ENCODE assay signal across 11 cellular contexts in genomic region chr9:99192786-99193465, GRCh38. TPM values are rescaled to one million over a fixed set of nuclear protein-coding genes. Genes with fewer than 3 reads are reported as not detected.
DNase-seq lines count a peak whose midpoint lies in the region; ATAC-seq and TF ChIP-seq lines count a peak whose summit lies in the region.
"Had no signal": no experiment of that assay in that cellular context is flagged by ENCODE, and none has a peak within 500 bp of the region (broad histone marks: within the 10 kb centered on the region; RNA-seq: fewer than 3 reads in every experiment).

No MANE protein-coding gene starts in this region.

- WGBS in mesendoderm (ENCODE audit: extremely low coverage, insufficient coverage, low lambda C conversion rate): no CpG with 5 or more reads among the region's 5 CpGs
- 85 to 87% methylated on average over 5 of the region's 5 CpGs for WGBS in body of pancreas, 2 donors

- no peak overlapping the region for H4K8ac ChIP-seq in mesendoderm (ENCODE audit: low read depth, low read length)

- TF ChIP-seq CTCF in DOHH2 (IDR thresholded peaks at IDR 0.05; ENCODE audit: low read depth, low read length, poor library complexity, severe bottlenecking): peak; percentile 37
- TF ChIP-seq CTCF in body of pancreas (IDR thresholded peaks at IDR 0.05): no peak

- CTCF ChIA-PET in activated CD8-positive, alpha-beta T cell treated with anti-CD3 and anti-CD28 coated beads, Interleukin-2, amount 10 ng/mL, durations not matched to agents 7 days and 5 days (lab: Charles Lee): interaction anchor here (1.3 to 6.0 kb wide), 4 partner anchors 8 to 52 kb away, joined by 5 to 58 read pairs (median 6); no protein-coding TSS in a partner anchor

- no peaks in the 10 kb centered on the region for H3K9me3 Mint-ChIP-seq in activated CD8-positive, alpha-beta T cell treated with anti-CD3 and anti-CD28 coated beads, Interleukin-2, amount 10 ng/mL, durations not matched to agents 7 days and 5 days (ENCODE audit: insufficient read depth)

- peaks cover 28% of the 10 kb centered on the region for H3K4me1 Mint-ChIP-seq in activated CD8-positive, alpha-beta T cell treated with anti-CD3 and anti-CD28 coated beads, Interleukin-2, amount 10 ng/mL, durations not matched to agents 7 days and 5 days (ENCODE audit: low read depth)

- H3K36me3 ChIP-seq in DOHH2 (ENCODE audit: control insufficient read depth, low read length) (no peaks in the 10 kb centered on the region), mesendoderm (ENCODE audit: control insufficient read depth, insufficient read depth, low read length) (no peaks in the 10 kb centered on the region), body of pancreas (replicated peaks in 1 of 2; ENCODE audit: insufficient read depth in 1 of 2, low read depth in 2 of 2) (no peaks in the 10 kb centered on the region)
- H3K36me3 ChIP-seq: left ventricle myocardium inferior, pancreas had no signal

- H3K56ac ChIP-seq in mesendoderm (ENCODE audit: low read length): no peak overlapping the region

- peak; percentile 53 for ATAC-seq in activated CD8-positive, alpha-beta T cell treated with anti-CD3 and anti-CD28 coated beads, Interleukin-2, amount 10 ng/mL, durations not matched to agents 7 days and 5 days
- ATAC-seq in body of pancreas: no peak
- ATAC-seq: pancreas had no signal

- no peak overlapping the region for H3K18ac ChIP-seq in mesendoderm (ENCODE audit: low read length)

- no peak for TF ChIP-seq POLR2A in body of pancreas (IDR thresholded peaks at IDR 0.05)

- H3K4me1 ChIP-seq in DOHH2 (ENCODE audit: control insufficient read depth, low read length) (no peaks in the 10 kb centered on the region; the same call in 1 of the 2 replicates), mesendoderm (ENCODE audit: control insufficient read depth, low read depth, low read length) (no peaks in the 10 kb centered on the region), body of pancreas (no peaks in the 10 kb centered on the region)
- H3K4me1 ChIP-seq: left ventricle myocardium inferior, pancreas had no signal

- no peaks in the 10 kb centered on the region for H3K27me3 Mint-ChIP-seq in activated CD8-positive, alpha-beta T cell treated with anti-CD3 and anti-CD28 coated beads, Interleukin-2, amount 10 ng/mL, durations not matched to agents 7 days and 5 days (ENCODE audit: low read depth)

- peaks cover 21% of the 10 kb centered on the region for H3K27me3 ChIP-seq in DOHH2 (ENCODE audit: control insufficient read depth, low read length)
- H3K27me3 ChIP-seq in mesendoderm (ENCODE audit: insufficient read depth, low read length, poor library complexity): no peaks in the 10 kb centered on the region
- H3K27me3 ChIP-seq in body of pancreas: no peaks in the 10 kb centered on the region
- H3K27me3 ChIP-seq: pancreas had no signal

- no peaks in the 10 kb centered on the region for H3F3A ChIP-seq in DOHH2 (ENCODE audit: control insufficient read depth, insufficient read depth)

- H3K4me3 Mint-ChIP-seq in activated CD8-positive, alpha-beta T cell treated with anti-CD3 and anti-CD28 coated beads, Interleukin-2, amount 10 ng/mL, durations not matched to agents 7 days and 5 days: no peak overlapping the region

- H3K9me3 ChIP-seq in DOHH2 (ENCODE audit: control insufficient read depth, insufficient read depth, low read length): no peaks in the 10 kb centered on the region
- H3K9me3 ChIP-seq in body of pancreas: no peaks in the 10 kb centered on the region
- H3K9me3 ChIP-seq: left ventricle myocardium inferior, pancreas had no signal

- DNase-seq in Kasumi-1 (lab: John Stamatoyannopoulos, UW) (peak; percentile 32 to 36), mesendoderm (peak; percentile 52), body of pancreas (no peak), SKM-1 treated with dmso at 0.1 percent for 144 hours (lab: John Stamatoyannopoulos, UW; ENCODE audit: unreplicated experiment) (no peak), DMS153 (lab: John Stamatoyannopoulos, UW) (no peak)
- DNase-seq in activated CD8-positive, alpha-beta T cell treated with anti-CD3 and anti-CD28 coated beads, Interleukin-2, amount 10 ng/mL, durations not matched to agents 7 days and 5 days: no peak
- DNase-seq: activated T-cell treated with anti-CD3 and anti-CD28 coated beads, Interleukin-2, amount 50 U/mL, for 1 hour; H7; left ventricle myocardium inferior; pancreas had no signal

- H2BK15ac ChIP-seq in mesendoderm (replicated peaks; ENCODE audit: low read depth): no peak overlapping the region

- H3K4me2 ChIP-seq in DOHH2 (ENCODE audit: low read length): no peak overlapping the region
- H3K4me2 ChIP-seq in mesendoderm (ENCODE audit: low read length): no peak overlapping the region

- H3K4me3 ChIP-seq in DOHH2 (ENCODE audit: low read length): no peak overlapping the region
- no peak overlapping the region for H3K4me3 ChIP-seq in mesendoderm (ENCODE audit: low read length)
- no peak overlapping the region for H3K4me3 ChIP-seq in body of pancreas
- H3K4me3 ChIP-seq: left ventricle myocardium inferior, pancreas had no signal

- no peak overlapping the region for H2BK5ac ChIP-seq in mesendoderm (ENCODE audit: low read length)

- no peak overlapping the region for H3K23ac ChIP-seq in mesendoderm (ENCODE audit: low read length)

- POLR2A ChIA-PET in activated CD8-positive, alpha-beta T cell treated with anti-CD3 and anti-CD28 coated beads, Interleukin-2, amount 10 ng/mL, durations not matched to agents 7 days and 5 days (lab: Charles Lee): interaction anchor here (0.6 kb wide), 1 partner anchor 10 kb away, joined by 3 read pairs; no protein-coding TSS in a partner anchor

- no peaks in the 10 kb centered on the region for H3K79me1 ChIP-seq in mesendoderm (ENCODE audit: low read length)

- H3K36me3 Mint-ChIP-seq in activated CD8-positive, alpha-beta T cell treated with anti-CD3 and anti-CD28 coated beads, Interleukin-2, amount 10 ng/mL, durations not matched to agents 7 days and 5 days (ENCODE audit: low read depth): no peaks in the 10 kb centered on the region

- H4K5ac ChIP-seq in mesendoderm (ENCODE audit: low read length): no peak overlapping the region

- no peak overlapping the region for H2BK120ac ChIP-seq in mesendoderm (ENCODE audit: low read depth, low read length)

- H3K27ac ChIP-seq in DOHH2 (ENCODE audit: low read depth, low read length) (no peak overlapping the region), mesendoderm (ENCODE audit: low read depth, low read length) (no peak overlapping the region), body of pancreas (no peak overlapping the region)
- H3K27ac ChIP-seq: left ventricle myocardium inferior, pancreas had no signal

- no peak overlapping the region for H3K9ac ChIP-seq in mesendoderm (ENCODE audit: low read length)

- no peaks in the 10 kb centered on the region for H3K9me2 ChIP-seq in DOHH2 (replicated peaks; ENCODE audit: control insufficient read depth, low read length)

- no peaks in the 10 kb centered on the region for H4K20me1 ChIP-seq in DOHH2 (ENCODE audit: control insufficient read depth, insufficient read depth, low read depth, low read length)

- intact Hi-C loops in body of pancreas (cut with DNase I): no loop called here

- H3K79me2 ChIP-seq in DOHH2 (ENCODE audit: control insufficient read depth, low read length) (no peaks in the 10 kb centered on the region), mesendoderm (ENCODE audit: control insufficient read depth, insufficient read depth, low read length) (no peaks in the 10 kb centered on the region)

- no peak overlapping the region for H3K27ac Mint-ChIP-seq in activated CD8-positive, alpha-beta T cell treated with anti-CD3 and anti-CD28 coated beads, Interleukin-2, amount 10 ng/mL, durations not matched to agents 7 days and 5 days

- no peak overlapping the region for H3K4ac ChIP-seq in mesendoderm (ENCODE audit: low read depth, low read length)

- no peak overlapping the region for H2AK5ac ChIP-seq in mesendoderm (ENCODE audit: low read length)

RNA-seq across cellular contexts. Expression of gene ALG2, which starts 28.8 kb away (rescaled TPM):
- 10 to 100 TPM; 19.9 to 22.0 TPM for total RNA-seq in activated CD8-positive, alpha-beta T cell treated with anti-CD3 and anti-CD28 coated beads, Interleukin-2, amount 10 ng/mL, durations not matched to agents 7 days and 5 days
- polyA plus RNA-seq in mesendoderm (2013, experiment 1 of 2): 31.2 TPM
- 31.0 TPM for polyA plus RNA-seq in mesendoderm (2013, experiment 2 of 2)
- total RNA-seq in body of pancreas: 10 to 100 TPM; 52.1 to 58.6 TPM

RNA-seq across cellular contexts. Expression of gene SEC61B, which starts 29.2 kb away (rescaled TPM):
- 100 to 1,000 TPM; 122 to 124 TPM for total RNA-seq in activated CD8-positive, alpha-beta T cell treated with anti-CD3 and anti-CD28 coated beads, Interleukin-2, amount 10 ng/mL, durations not matched to agents 7 days and 5 days
- 561 TPM for polyA plus RNA-seq in mesendoderm (2013, experiment 1 of 2)
- 537 TPM for polyA plus RNA-seq in mesendoderm (2013, experiment 2 of 2)
- 100 to 1,000 TPM in 1 of 2 donors, 10 to 100 TPM in 1; 86.6 to 104 TPM for total RNA-seq in body of pancreas

Comparison
In these comparisons a context has a peak if more than half of its experiments do, and no peak if none do; other contexts are left out.
1. DNase-seq: peak in Kasumi-1 (2 of 2) and mesendoderm (single experiment); none in activated CD8-positive, alpha-beta T cell treated with anti-CD3 and anti-CD28 coated beads, Interleukin-2, amount 10 ng/mL, durations not matched to agents 7 days and 5 days (single experiment), body of pancreas (0 of 4), SKM-1 treated with dmso at 0.1 percent for 144 hours (single experiment) and DMS153 (single experiment).